Comparison of ENCODE assay signal across 10 cellular contexts in the genomic region with DNA sequence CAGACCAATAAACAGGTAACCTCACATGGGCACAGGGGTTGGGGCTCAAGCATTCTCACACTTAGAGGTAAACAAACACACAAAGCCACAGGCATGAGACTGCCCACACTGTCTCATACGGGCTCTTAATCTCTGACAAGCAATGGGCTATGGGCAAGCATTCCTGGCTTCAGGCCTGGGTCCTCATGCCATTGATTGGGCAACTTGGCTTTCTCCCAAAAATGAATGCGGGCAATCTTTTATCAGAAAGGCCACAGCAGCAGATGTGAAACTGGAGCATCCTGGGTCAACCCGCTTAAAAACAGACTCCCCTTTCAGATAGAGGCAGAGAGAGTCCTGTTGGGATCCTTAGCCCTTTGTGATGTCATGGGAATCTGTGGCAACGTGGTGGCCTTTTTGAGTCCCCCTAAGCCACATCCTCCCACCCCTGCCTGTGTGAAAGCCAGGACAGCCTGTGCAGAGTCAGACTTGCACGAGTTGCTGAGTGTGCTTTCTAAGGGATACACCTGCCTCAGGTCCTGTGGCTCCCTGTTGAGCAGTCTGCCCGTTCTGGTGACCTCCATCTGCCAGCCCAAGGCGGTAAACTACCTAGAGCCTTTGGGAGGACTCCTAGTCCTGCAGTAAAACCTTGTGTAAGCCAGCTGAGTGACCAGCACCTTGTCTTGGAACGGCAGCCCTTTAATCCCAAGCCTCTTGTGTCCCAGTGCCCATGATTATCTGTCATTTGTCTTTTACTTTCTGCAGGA.
DNase-seq lines count a peak whose midpoint lies in the region; ATAC-seq and TF ChIP-seq lines count a peak whose summit lies in the region.
"Had no signal": no experiment of that assay in that cellular context is flagged by ENCODE, and none has a peak within 500 bp of the region (broad histone marks: within the 10 kb centered on the region; RNA-seq: fewer than 3 reads in every experiment).

No MANE protein-coding gene starts in this region.

- DNase-seq in natural killer cell (no peak), hepatic stellate cell (ENCODE audit: low spot score) (peak; percentile 4), ureter (ENCODE audit: low spot score) (peak; percentile 35), aorta (no peak)
- DNase-seq in natural killer cell treated with Interleukin-12 subunit alpha and Interleukin-12 subunit beta and Interleukin-15 and Interleukin-18, amount 100 ng/mL, for 72 hours (ENCODE audit: low spot score) = no peak
- DNase-seq: activated gamma-delta T cell, foreskin keratinocyte had no signal

- H3K27ac Mint-ChIP-seq in natural killer cell = peak overlapping the region; percentile 3
- no peak overlapping the region for H3K27ac Mint-ChIP-seq in natural killer cell treated with Interleukin-12 subunit alpha and Interleukin-12 subunit beta and Interleukin-15 and Interleukin-18, amount 100 ng/mL, for 72 hours
- H3K27ac Mint-ChIP-seq in activated T-helper 17 cell treated with anti-CD3 and anti-CD28 coated beads, Interleukin-2, amount 50 U/mL, for 72 hours = peak overlapping the region; percentile 71

- no peaks in the 10 kb centered on the region for H3K27me3 ChIP-seq in aorta (ENCODE audit: control insufficient read depth in 1 of 2, insufficient read depth in 2 of 2, low read length in 1 of 2)
- H3K27me3 ChIP-seq: foreskin keratinocyte had no signal

- H3K36me3 Mint-ChIP-seq in natural killer cell = no peaks in the 10 kb centered on the region
- H3K36me3 Mint-ChIP-seq in natural killer cell treated with Interleukin-12 subunit alpha and Interleukin-12 subunit beta and Interleukin-15 and Interleukin-18, amount 100 ng/mL, for 72 hours = no peaks in the 10 kb centered on the region
- peaks cover 26% of the 10 kb centered on the region for H3K36me3 Mint-ChIP-seq in activated T-helper 17 cell treated with anti-CD3 and anti-CD28 coated beads, Interleukin-2, amount 50 U/mL, for 72 hours (ENCODE audit: low read depth)

- no peak overlapping the region for H3K4me3 ChIP-seq in aorta (ENCODE audit: low read length in 2 of 2)

- H3K4me3 Mint-ChIP-seq in natural killer cell = no peak overlapping the region
- H3K4me3 Mint-ChIP-seq in natural killer cell treated with Interleukin-12 subunit alpha and Interleukin-12 subunit beta and Interleukin-15 and Interleukin-18, amount 100 ng/mL, for 72 hours = no peak overlapping the region
- peak overlapping the region; percentile 45 for H3K4me3 Mint-ChIP-seq in activated T-helper 17 cell treated with anti-CD3 and anti-CD28 coated beads, Interleukin-2, amount 50 U/mL, for 72 hours

- no peaks in the 10 kb centered on the region for H3K9me3 ChIP-seq in aorta (ENCODE audit: control insufficient read depth, low read length)

- H3K4me1 Mint-ChIP-seq in natural killer cell = peaks cover 28 to 46% of the 10 kb centered on the region in 2 donors
- peaks cover 35 to 38% of the 10 kb centered on the region in 2 donors for H3K4me1 Mint-ChIP-seq in natural killer cell treated with Interleukin-12 subunit alpha and Interleukin-12 subunit beta and Interleukin-15 and Interleukin-18, amount 100 ng/mL, for 72 hours (ENCODE audit: low read depth in 2 of 2)
- peaks cover 42% of the 10 kb centered on the region for H3K4me1 Mint-ChIP-seq in activated T-helper 17 cell treated with anti-CD3 and anti-CD28 coated beads, Interleukin-2, amount 50 U/mL, for 72 hours

- H3K9me3 Mint-ChIP-seq in natural killer cell = no peaks in the 10 kb centered on the region
- H3K9me3 Mint-ChIP-seq in natural killer cell treated with Interleukin-12 subunit alpha and Interleukin-12 subunit beta and Interleukin-15 and Interleukin-18, amount 100 ng/mL, for 72 hours = no peaks in the 10 kb centered on the region
- no peaks in the 10 kb centered on the region for H3K9me3 Mint-ChIP-seq in activated T-helper 17 cell treated with anti-CD3 and anti-CD28 coated beads, Interleukin-2, amount 50 U/mL, for 72 hours

- intact Hi-C loops in natural killer cell (cut with micrococcal nuclease) = no loop called here
- intact Hi-C loops in aorta (cut with DNase I) = no loop called here

- 39 to 56% methylated on average over 8 of the region's 8 CpGs for WGBS in aorta, 2 donors

- TF ChIP-seq CTCF in natural killer cell (IDR thresholded peaks at IDR 0.05) = no peak

- no peaks in the 10 kb centered on the region for H3K27me3 Mint-ChIP-seq in natural killer cell (ENCODE audit: low read depth in 2 of 2)
- H3K27me3 Mint-ChIP-seq in natural killer cell treated with Interleukin-12 subunit alpha and Interleukin-12 subunit beta and Interleukin-15 and Interleukin-18, amount 100 ng/mL, for 72 hours = peaks cover 0 to 11% of the 10 kb centered on the region in 2 donors
- no peaks in the 10 kb centered on the region for H3K27me3 Mint-ChIP-seq in activated T-helper 17 cell treated with anti-CD3 and anti-CD28 coated beads, Interleukin-2, amount 50 U/mL, for 72 hours

- no peaks in the 10 kb centered on the region for H3K4me1 ChIP-seq in aorta (ENCODE audit: control insufficient read depth in 1 of 2, insufficient read depth in 2 of 2, low read length in 2 of 2)
- H3K4me1 ChIP-seq: foreskin keratinocyte had no signal

- no peaks in the 10 kb centered on the region for H3K36me3 ChIP-seq in aorta (ENCODE audit: control insufficient read depth in 1 of 2, insufficient read depth in 2 of 2, low read length in 1 of 2)

- no peak overlapping the region for H3K27ac ChIP-seq in aorta (ENCODE audit: low read depth in 1 of 2, low read length in 2 of 2)
- H3K27ac ChIP-seq: foreskin keratinocyte had no signal

- ATAC-seq in natural killer cell = peak in 2 of 3 donors; percentile 18 to 20
- no peak for ATAC-seq in natural killer cell treated with Interleukin-12 subunit alpha and Interleukin-12 subunit beta and Interleukin-15 and Interleukin-18, amount 100 ng/mL, for 72 hours
- no peak for ATAC-seq in activated T-helper 17 cell treated with anti-CD3 and anti-CD28 coated beads, Interleukin-2, amount 50 U/mL, for 72 hours (replicated peaks)
- no peak for ATAC-seq in HG03439 (IDR thresholded peaks at IDR 0.05; ENCODE audit: unreplicated experiment)
- ATAC-seq in GM21526 (IDR thresholded peaks at IDR 0.05; ENCODE audit: low FRiP score, unreplicated experiment) = no peak
- ATAC-seq in aorta (ENCODE audit: low FRiP score) = no peak
- ATAC-seq: foreskin keratinocyte had no signal

Comparison
In these comparisons a context has a peak if more than half of its experiments do, and no peak if none do; other contexts are left out.
1. ATAC-seq: peak in natural killer cell (2 of 3); none in natural killer cell treated with Interleukin-12 subunit alpha and Interleukin-12 subunit beta and Interleukin-15 and Interleukin-18, amount 100 ng/mL, for 72 hours (0 of 2), activated T-helper 17 cell treated with anti-CD3 and anti-CD28 coated beads, Interleukin-2, amount 50 U/mL, for 72 hours (single experiment), HG03439 (single experiment), GM21526 (single experiment) and aorta (single experiment).
2. H3K27ac Mint-ChIP-seq: peak in natural killer cell (2 of 2) and activated T-helper 17 cell treated with anti-CD3 and anti-CD28 coated beads, Interleukin-2, amount 50 U/mL, for 72 hours (single experiment); none in natural killer cell treated with Interleukin-12 subunit alpha and Interleukin-12 subunit beta and Interleukin-15 and Interleukin-18, amount 100 ng/mL, for 72 hours (0 of 2).
3. DNase-seq: peak in hepatic stellate cell (single experiment) and ureter (single experiment); none in natural killer cell (single experiment), natural killer cell treated with Interleukin-12 subunit alpha and Interleukin-12 subunit beta and Interleukin-15 and Interleukin-18, amount 100 ng/mL, for 72 hours (single experiment) and aorta (0 of 2).